ENCODE assay signal across 8 cellular contexts in the genomic region with DNA sequence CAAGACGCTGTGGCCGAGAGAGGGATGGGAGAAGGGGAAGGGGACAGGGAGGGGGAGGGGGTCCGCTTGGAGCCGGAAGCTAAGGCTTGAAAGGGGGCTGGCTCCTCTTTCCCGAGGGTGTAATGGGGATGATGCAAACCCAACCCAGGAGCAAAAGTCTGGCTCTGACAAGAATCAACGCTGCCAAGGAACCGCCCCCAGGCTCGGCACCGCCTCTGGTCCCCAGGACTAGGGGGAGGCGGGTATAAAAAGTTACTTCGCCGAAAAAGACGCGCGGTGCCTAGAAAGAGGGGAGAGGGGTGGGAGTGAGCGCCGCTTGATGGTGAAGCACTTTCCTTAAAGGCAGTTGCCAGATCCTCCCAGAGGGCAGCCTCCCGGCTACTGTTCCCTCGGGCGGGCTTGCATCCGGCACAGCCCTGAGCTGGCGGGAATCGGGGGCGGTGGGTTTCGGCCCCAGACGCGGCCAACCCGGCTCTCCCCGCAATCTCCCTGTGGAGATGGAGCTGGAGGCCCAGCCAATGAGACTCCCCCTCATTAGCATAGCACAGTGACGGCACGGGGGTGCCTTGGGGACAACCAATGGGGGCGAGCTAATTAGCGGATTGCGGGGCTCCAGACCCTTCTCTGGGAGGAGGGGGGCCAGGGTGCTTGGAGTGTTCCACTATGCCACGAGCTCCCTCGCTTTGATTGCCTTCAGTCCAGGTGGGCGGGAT. TPM values are rescaled to one million over a fixed set of nuclear protein-coding genes. Genes with fewer than 3 reads are reported as not detected.
DNase-seq lines count a peak whose midpoint lies in the region; ATAC-seq and TF ChIP-seq lines count a peak whose summit lies in the region.

A gene (minus strand): TSS at position 40 of the 713 bp plus-strand sequence. CDS start 131 bp downstream, outside the sequence.

- H3K36me3 Mint-ChIP-seq in activated naive CD8-positive, alpha-beta T cell treated with anti-CD3 and anti-CD28 coated beads, Interleukin-2, amount 10 ng/mL, durations not matched to agents 7 days and 5 days: no peaks in the 10 kb centered on the region
- no peaks in the 10 kb centered on the region for H3K36me3 Mint-ChIP-seq in activated naive CD8-positive, alpha-beta T cell treated with anti-CD3 and anti-CD28 coated beads for 36 hours

- no peaks in the 10 kb centered on the region for H3K36me3 ChIP-seq in skeletal muscle tissue (ENCODE audit: control insufficient read depth in 3 of 3, insufficient read depth in 3 of 3, low read length in 3 of 3)

- peak within 1 kb of the TSS; percentile 20 for H3K4me3 Mint-ChIP-seq in activated naive CD8-positive, alpha-beta T cell treated with anti-CD3 and anti-CD28 coated beads, Interleukin-2, amount 10 ng/mL, durations not matched to agents 7 days and 5 days
- H3K4me3 Mint-ChIP-seq in activated naive CD8-positive, alpha-beta T cell treated with anti-CD3 and anti-CD28 coated beads for 36 hours: no peak within 1 kb of the TSS

- no peaks in the 10 kb centered on the region for H3K9me3 ChIP-seq in skeletal muscle tissue (ENCODE audit: control insufficient read depth in 3 of 3, low read length in 3 of 3)

- H3K4me3 ChIP-seq in cardiac fibroblast (replicated peaks in 1 of 2; ENCODE audit: low read depth in 2 of 2, low read length in 2 of 2) (peak within 1 kb of the TSS; percentile 58 to 73), skeletal muscle tissue (ENCODE audit: low read length in 3 of 3) (peak within 1 kb of the TSS; percentile 37 to 85 (median 66))

- DNase-seq in activated naive CD8-positive, alpha-beta T cell treated with anti-CD3 and anti-CD28 coated beads, Interleukin-2, amount 10 ng/mL, durations not matched to agents 7 days and 5 days: peak; percentile 26
- DNase-seq in activated naive CD8-positive, alpha-beta T cell treated with anti-CD3 and anti-CD28 coated beads for 36 hours: no peak
- DNase-seq in NCI-H69 (lab: John Stamatoyannopoulos, UW): peak; percentile 99
- peak; percentile 29 to 78 for DNase-seq in cardiac fibroblast (ENCODE audit: low read depth in 2 of 2)
- DNase-seq in iPS-NIHi7 (ENCODE audit: extremely low spot score): peak; percentile 89
- no peak for DNase-seq in NCI-H2196 (lab: John Stamatoyannopoulos, UW; ENCODE audit: unreplicated experiment)

- peak within 1 kb of the TSS; percentile 52 for H3K27ac ChIP-seq in skeletal muscle tissue (ENCODE audit: low read depth, low read length)

- TF ChIP-seq CTCF in cardiac fibroblast (IDR thresholded peaks at IDR 0.05; ENCODE audit: low read depth, low read length): no peak

- POLR2A ChIA-PET in activated naive CD8-positive, alpha-beta T cell treated with anti-CD3 and anti-CD28 coated beads, Interleukin-2, amount 10 ng/mL, durations not matched to agents 7 days and 5 days (lab: Charles Lee): no interaction called here

- H3K9me3 Mint-ChIP-seq in activated naive CD8-positive, alpha-beta T cell treated with anti-CD3 and anti-CD28 coated beads, Interleukin-2, amount 10 ng/mL, durations not matched to agents 7 days and 5 days: no peaks in the 10 kb centered on the region
- no peaks in the 10 kb centered on the region for H3K9me3 Mint-ChIP-seq in activated naive CD8-positive, alpha-beta T cell treated with anti-CD3 and anti-CD28 coated beads for 36 hours

- peak within 1 kb of the TSS; percentile 53 to 69 (median 60) for H3K9ac ChIP-seq in skeletal muscle tissue (ENCODE audit: low read depth in 1 of 3, low read length in 3 of 3)

- no peak within 1 kb of the TSS for H3K27ac Mint-ChIP-seq in activated naive CD8-positive, alpha-beta T cell treated with anti-CD3 and anti-CD28 coated beads, Interleukin-2, amount 10 ng/mL, durations not matched to agents 7 days and 5 days
- no peak within 1 kb of the TSS for H3K27ac Mint-ChIP-seq in activated naive CD8-positive, alpha-beta T cell treated with anti-CD3 and anti-CD28 coated beads for 36 hours

- H3K4me1 Mint-ChIP-seq in activated naive CD8-positive, alpha-beta T cell treated with anti-CD3 and anti-CD28 coated beads, Interleukin-2, amount 10 ng/mL, durations not matched to agents 7 days and 5 days: peaks cover 2% of the 10 kb centered on the region
- peaks cover 3% of the 10 kb centered on the region for H3K4me1 Mint-ChIP-seq in activated naive CD8-positive, alpha-beta T cell treated with anti-CD3 and anti-CD28 coated beads for 36 hours

- peaks cover 39% of the 10 kb centered on the region for H3K27me3 Mint-ChIP-seq in activated naive CD8-positive, alpha-beta T cell treated with anti-CD3 and anti-CD28 coated beads, Interleukin-2, amount 10 ng/mL, durations not matched to agents 7 days and 5 days
- H3K27me3 Mint-ChIP-seq in activated naive CD8-positive, alpha-beta T cell treated with anti-CD3 and anti-CD28 coated beads for 36 hours: peaks cover 48% of the 10 kb centered on the region

- H3K4me1 ChIP-seq in skeletal muscle tissue (ENCODE audit: control insufficient read depth in 3 of 3, insufficient read depth in 3 of 3, low read length in 3 of 3): peaks cover 0 to 17% (median 7%) of the 10 kb centered on the region in 3 donors

- peak; percentile 26 for ATAC-seq in activated naive CD8-positive, alpha-beta T cell treated with anti-CD3 and anti-CD28 coated beads, Interleukin-2, amount 10 ng/mL, durations not matched to agents 7 days and 5 days (ENCODE audit: low read depth)
- ATAC-seq in GM21529 (IDR thresholded peaks at IDR 0.05; ENCODE audit: unreplicated experiment): no peak

- H3K27me3 ChIP-seq in skeletal muscle tissue (ENCODE audit: control insufficient read depth in 3 of 3, insufficient read depth in 3 of 3, low read length in 3 of 3): no peaks in the 10 kb centered on the region

RNA-seq across cellular contexts. Expression of the gene that starts here (rescaled TPM):
- total RNA-seq in activated naive CD8-positive, alpha-beta T cell treated with anti-CD3 and anti-CD28 coated beads, Interleukin-2, amount 10 ng/mL, durations not matched to agents 7 days and 5 days: not detected
- not detected for total RNA-seq in activated naive CD8-positive, alpha-beta T cell treated with anti-CD3 and anti-CD28 coated beads for 36 hours
- total RNA-seq in skeletal muscle tissue: 8.9 TPM

Comparison
In these comparisons a context has a peak if more than half of its experiments do, and no peak if none do; other contexts are left out.
1. Peak in DNase-seq and ATAC-seq in activated naive CD8-positive, alpha-beta T cell treated with anti-CD3 and anti-CD28 coated beads, Interleukin-2, amount 10 ng/mL, durations not matched to agents 7 days and 5 days; RNA of the gene not detected or under 1 TPM.
2. DNase-seq: peak in NCI-H69 (single experiment), cardiac fibroblast (2 of 2) and iPS-NIHi7 (single experiment); none in activated naive CD8-positive, alpha-beta T cell treated with anti-CD3 and anti-CD28 coated beads for 36 hours (single experiment) and NCI-H2196 (single experiment).